8 cellular contexts compared by ENCODE assay signal in genomic region chr11:18105802-18106574, GRCh38. TPM values are rescaled to one million over a fixed set of nuclear protein-coding genes. Genes with fewer than 3 reads are reported as not detected.
DNase-seq lines count a peak whose midpoint lies in the region; ATAC-seq and TF ChIP-seq lines count a peak whose summit lies in the region.

A gene with protein sequence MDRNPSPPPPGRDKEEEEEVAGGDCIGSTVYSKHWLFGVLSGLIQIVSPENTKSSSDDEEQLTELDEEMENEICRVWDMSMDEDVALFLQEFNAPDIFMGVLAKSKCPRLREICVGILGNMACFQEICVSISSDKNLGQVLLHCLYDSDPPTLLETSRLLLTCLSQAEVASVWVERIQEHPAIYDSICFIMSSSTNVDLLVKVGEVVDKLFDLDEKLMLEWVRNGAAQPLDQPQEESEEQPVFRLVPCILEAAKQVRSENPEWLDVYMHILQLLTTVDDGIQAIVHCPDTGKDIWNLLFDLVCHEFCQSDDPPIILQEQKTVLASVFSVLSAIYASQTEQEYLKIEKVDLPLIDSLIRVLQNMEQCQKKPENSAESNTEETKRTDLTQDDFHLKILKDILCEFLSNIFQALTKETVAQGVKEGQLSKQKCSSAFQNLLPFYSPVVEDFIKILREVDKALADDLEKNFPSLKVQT (minus strand): TSS chr11:18106082. CDS start chr11:18106041, 41 bp downstream.

- H3K4me3 Mint-ChIP-seq in activated T-helper 17 cell treated with anti-CD3 and anti-CD28 coated beads, Interleukin-2, amount 50 U/mL, for 72 hours, result peak within 1 kb of the TSS; percentile 93
- H3K4me3 Mint-ChIP-seq in stimulated activated naive CD8-positive, alpha-beta T cell treated with anti-CD3 and anti-CD28 coated beads, Interleukin-15, amount 100 ng/mL, for 72 hours, result peak within 1 kb of the TSS; percentile 91 to 97

- H3K27ac ChIP-seq in GM23248 (no peak within 1 kb of the TSS), neural cell (ENCODE audit: low read length) (peak within 1 kb of the TSS; percentile 66)

- H3K4me3 ChIP-seq in GM23248 (peak within 1 kb of the TSS; percentile 99), neural cell (ENCODE audit: low read length) (peak within 1 kb of the TSS; percentile 91)

- peak within 1 kb of the TSS; percentile 87 for H3K4me2 ChIP-seq in GM23248 (ENCODE audit: unreplicated experiment)
- peak within 1 kb of the TSS; percentile 22 for H3K4me2 ChIP-seq in neural cell (ENCODE audit: low read length)

- H3F3A ChIP-seq in GM23248 (ENCODE audit: insufficient read depth) (no peaks in the 10 kb centered on the region), neural cell (ENCODE audit: insufficient read depth, low read length, poor library complexity, severe bottlenecking) (no peaks in the 10 kb centered on the region)

- H3K9ac ChIP-seq in GM23248 (peak within 1 kb of the TSS; percentile 80), neural cell (ENCODE audit: low read length) (peak within 1 kb of the TSS; percentile 86)

- peaks cover 11% of the 10 kb centered on the region for H3K27me3 Mint-ChIP-seq in activated T-helper 17 cell treated with anti-CD3 and anti-CD28 coated beads, Interleukin-2, amount 50 U/mL, for 72 hours
- H3K27me3 Mint-ChIP-seq in stimulated activated naive CD8-positive, alpha-beta T cell treated with anti-CD3 and anti-CD28 coated beads, Interleukin-15, amount 100 ng/mL, for 72 hours, result peaks cover 10% of the 10 kb centered on the region

- in situ Hi-C loops in GM23248 (cut with MboI), result no loop called here

- H3K79me2 ChIP-seq in GM23248 (ENCODE audit: insufficient read depth) (no peaks in the 10 kb centered on the region), neural cell (replicated peaks; ENCODE audit: insufficient read depth, low read length) (peaks cover 21% of the 10 kb centered on the region)

- H3K36me3 ChIP-seq in GM23248 (ENCODE audit: low read depth) (no peaks in the 10 kb centered on the region), neural cell (ENCODE audit: insufficient read depth, low read length) (peaks cover 8% of the 10 kb centered on the region)

- no peaks in the 10 kb centered on the region for H3K9me3 Mint-ChIP-seq in activated T-helper 17 cell treated with anti-CD3 and anti-CD28 coated beads, Interleukin-2, amount 50 U/mL, for 72 hours
- no peaks in the 10 kb centered on the region for H3K9me3 Mint-ChIP-seq in stimulated activated naive CD8-positive, alpha-beta T cell treated with anti-CD3 and anti-CD28 coated beads, Interleukin-15, amount 100 ng/mL, for 72 hours

- peak within 1 kb of the TSS; percentile 90 for H3K27ac Mint-ChIP-seq in activated T-helper 17 cell treated with anti-CD3 and anti-CD28 coated beads, Interleukin-2, amount 50 U/mL, for 72 hours
- peak within 1 kb of the TSS; percentile 98 for H3K27ac Mint-ChIP-seq in stimulated activated naive CD8-positive, alpha-beta T cell treated with anti-CD3 and anti-CD28 coated beads, Interleukin-15, amount 100 ng/mL, for 72 hours

- peak; percentile 98 for ATAC-seq in activated T-helper 17 cell treated with anti-CD3 and anti-CD28 coated beads, Interleukin-2, amount 50 U/mL, for 72 hours (replicated peaks)
- peak; percentile 99 for ATAC-seq in stimulated activated naive CD8-positive, alpha-beta T cell treated with anti-CD3 and anti-CD28 coated beads, Interleukin-15, amount 100 ng/mL, for 72 hours

- H4K20me1 ChIP-seq in GM23248 (ENCODE audit: insufficient read depth), result no peaks in the 10 kb centered on the region
- no peaks in the 10 kb centered on the region for H4K20me1 ChIP-seq in neural cell (ENCODE audit: insufficient read depth)

- TF ChIP-seq EP300 in neural cell (conservative IDR thresholded peaks at IDR 0.05; ENCODE audit: poor library complexity, severe bottlenecking), result peak; percentile 60

- H3K9me2 ChIP-seq in GM23248 (ENCODE audit: insufficient read depth), result no peaks in the 10 kb centered on the region
- no peaks in the 10 kb centered on the region for H3K9me2 ChIP-seq in neural cell (ENCODE audit: insufficient read depth, low read length)

- peaks cover 5% of the 10 kb centered on the region; the same call in 1 of the 2 replicates for H3K4me1 ChIP-seq in GM23248 (ENCODE audit: insufficient read depth)

- H3K27me3 ChIP-seq in GM23248 (replicated peaks; ENCODE audit: insufficient read depth) (no peaks in the 10 kb centered on the region), neural cell (ENCODE audit: insufficient read depth, low read depth, low read length) (no peaks in the 10 kb centered on the region)

- H3K9me3 ChIP-seq in GM23248 (ENCODE audit: low read depth) (no peaks in the 10 kb centered on the region), neural cell (ENCODE audit: low read length) (no peaks in the 10 kb centered on the region)

- H2AFZ ChIP-seq in GM23248 (peak within 1 kb of the TSS; percentile 98), neural cell (ENCODE audit: low read depth, low read length) (peak within 1 kb of the TSS; percentile 88)

- TF ChIP-seq RAD21 in neural cell (conservative IDR thresholded peaks at IDR 0.05), result peak; percentile 56

- DNase-seq in ELF-1 (ENCODE audit: low read depth, low spot score) (peak; percentile 91), GM23248 (peak; percentile 85), Kasumi-1 (lab: John Stamatoyannopoulos, UW) (peak; percentile 79), RPMI7951 (ENCODE audit: low read depth) (peak; percentile 79), fibroblast of the conjunctiva (ENCODE audit: low read depth) (peak; percentile 65)
- DNase-seq in stimulated activated naive CD8-positive, alpha-beta T cell treated with anti-CD3 and anti-CD28 coated beads, Interleukin-15, amount 100 ng/mL, for 72 hours, result peak; percentile 92

- H3K36me3 Mint-ChIP-seq in activated T-helper 17 cell treated with anti-CD3 and anti-CD28 coated beads, Interleukin-2, amount 50 U/mL, for 72 hours (ENCODE audit: low read depth), result peaks cover 26% of the 10 kb centered on the region

- WGBS in GM23248 (ENCODE audit: low coverage in 1 of 2, low lambda C conversion rate in 2 of 2, missing lambda C conversion rate in 2 of 2), 2 experiments, result 1% methylated on average over 44 to 48 of the region's 48 CpGs

- peaks cover 21% of the 10 kb centered on the region for H3K4me1 Mint-ChIP-seq in activated T-helper 17 cell treated with anti-CD3 and anti-CD28 coated beads, Interleukin-2, amount 50 U/mL, for 72 hours
- H3K4me1 Mint-ChIP-seq in stimulated activated naive CD8-positive, alpha-beta T cell treated with anti-CD3 and anti-CD28 coated beads, Interleukin-15, amount 100 ng/mL, for 72 hours, result peaks cover 45% of the 10 kb centered on the region

- TF ChIP-seq CTCF in neural cell (IDR thresholded peaks at IDR 0.05; ENCODE audit: poor library complexity, severe bottlenecking), result peak; percentile 97

TF ChIP-seq in neural cell, 6 proteins besides CTCF, POLR2A, EP300 and RAD21:
- TF ChIP-seq, protein P1, sequence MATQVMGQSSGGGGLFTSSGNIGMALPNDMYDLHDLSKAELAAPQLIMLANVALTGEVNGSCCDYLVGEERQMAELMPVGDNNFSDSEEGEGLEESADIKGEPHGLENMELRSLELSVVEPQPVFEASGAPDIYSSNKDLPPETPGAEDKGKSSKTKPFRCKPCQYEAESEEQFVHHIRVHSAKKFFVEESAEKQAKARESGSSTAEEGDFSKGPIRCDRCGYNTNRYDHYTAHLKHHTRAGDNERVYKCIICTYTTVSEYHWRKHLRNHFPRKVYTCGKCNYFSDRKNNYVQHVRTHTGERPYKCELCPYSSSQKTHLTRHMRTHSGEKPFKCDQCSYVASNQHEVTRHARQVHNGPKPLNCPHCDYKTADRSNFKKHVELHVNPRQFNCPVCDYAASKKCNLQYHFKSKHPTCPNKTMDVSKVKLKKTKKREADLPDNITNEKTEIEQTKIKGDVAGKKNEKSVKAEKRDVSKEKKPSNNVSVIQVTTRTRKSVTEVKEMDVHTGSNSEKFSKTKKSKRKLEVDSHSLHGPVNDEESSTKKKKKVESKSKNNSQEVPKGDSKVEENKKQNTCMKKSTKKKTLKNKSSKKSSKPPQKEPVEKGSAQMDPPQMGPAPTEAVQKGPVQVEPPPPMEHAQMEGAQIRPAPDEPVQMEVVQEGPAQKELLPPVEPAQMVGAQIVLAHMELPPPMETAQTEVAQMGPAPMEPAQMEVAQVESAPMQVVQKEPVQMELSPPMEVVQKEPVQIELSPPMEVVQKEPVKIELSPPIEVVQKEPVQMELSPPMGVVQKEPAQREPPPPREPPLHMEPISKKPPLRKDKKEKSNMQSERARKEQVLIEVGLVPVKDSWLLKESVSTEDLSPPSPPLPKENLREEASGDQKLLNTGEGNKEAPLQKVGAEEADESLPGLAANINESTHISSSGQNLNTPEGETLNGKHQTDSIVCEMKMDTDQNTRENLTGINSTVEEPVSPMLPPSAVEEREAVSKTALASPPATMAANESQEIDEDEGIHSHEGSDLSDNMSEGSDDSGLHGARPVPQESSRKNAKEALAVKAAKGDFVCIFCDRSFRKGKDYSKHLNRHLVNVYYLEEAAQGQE (IDR thresholded peaks at IDR 0.05; ENCODE audit: borderline replicate concordance), result peak; percentile 77
- TF ChIP-seq MXI1 (conservative IDR thresholded peaks at IDR 0.05; ENCODE audit: poor library complexity, severe bottlenecking) (peak; percentile 93), EZH2 (IDR thresholded peaks at IDR 0.05; ENCODE audit: borderline replicate concordance, insufficient read depth, low read length, poor library complexity, severe bottlenecking) (no peak), TAF1 (IDR thresholded peaks at IDR 0.05; ENCODE audit: low read depth) (peak; percentile 62), SMC3 (conservative IDR thresholded peaks at IDR 0.05; ENCODE audit: poor library complexity) (peak; percentile 73), POLR2AphosphoS5 (IDR thresholded peaks at IDR 0.05) (peak; percentile 96)

RNA-seq across cellular contexts. Expression of the gene that starts here (rescaled TPM):
- 7.5 and 12.6 TPM in 2 replicates for total RNA-seq in GM23248 (2014; rRNA removed; shearing (Covaris generic))
- polyA plus RNA-seq in GM23248 (2016; fragmentation: Nextera tagmentation; extraction: Ambion mirVana) (11.6 and 12.9 TPM in 2 replicates), neural cell (51.7 and 66.2 TPM in 2 replicates)
- 30.9 and 31.7 TPM in 2 replicates for total RNA-seq in RPMI7951 (2014; rRNA removed; shearing (Covaris generic))
- total RNA-seq in activated T-helper 17 cell treated with anti-CD3 and anti-CD28 coated beads, Interleukin-2, amount 50 U/mL, for 72 hours, result 10 to 100 TPM; 13.3 to 31.1 TPM
- polyA minus RNA-seq in neural cell, result 41.6 and 41.9 TPM in 2 replicates
